ENCODE assay signal across 2 cellular contexts in the genomic region with DNA sequence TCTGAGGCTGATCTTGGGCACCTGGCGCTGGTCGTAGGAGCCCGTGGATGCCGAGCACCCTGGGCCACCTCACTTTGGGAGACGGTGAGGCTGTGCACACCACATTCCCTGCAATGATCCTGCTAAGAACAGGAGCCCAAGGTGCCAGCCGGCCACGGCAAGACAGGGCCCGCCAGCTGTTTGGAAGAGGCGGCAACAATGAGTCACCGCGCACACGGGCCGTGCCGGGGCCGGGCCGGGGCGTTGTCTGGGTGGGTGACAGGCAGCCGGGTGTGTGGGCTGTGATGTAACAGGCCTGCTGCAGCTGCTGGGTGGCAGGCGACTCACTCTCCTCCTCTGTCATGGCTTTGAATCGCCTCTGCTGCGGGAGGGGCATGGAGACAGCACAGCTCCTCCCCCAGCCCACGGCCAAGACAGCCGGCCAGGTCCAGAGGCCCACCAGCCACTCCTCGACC.
A peak's percentile ranks its signal among the peaks of the same experiment; 100 is the strongest.
TF ChIP-seq lines count a peak whose summit lies in the region.

No MANE protein-coding gene starts in this region.

TF ChIP-seq in K562, 482 proteins besides CTCF, POLR2A, EP300 and RAD21 (continued from another document and continues in another):
- TF ChIP-seq, protein P1, sequence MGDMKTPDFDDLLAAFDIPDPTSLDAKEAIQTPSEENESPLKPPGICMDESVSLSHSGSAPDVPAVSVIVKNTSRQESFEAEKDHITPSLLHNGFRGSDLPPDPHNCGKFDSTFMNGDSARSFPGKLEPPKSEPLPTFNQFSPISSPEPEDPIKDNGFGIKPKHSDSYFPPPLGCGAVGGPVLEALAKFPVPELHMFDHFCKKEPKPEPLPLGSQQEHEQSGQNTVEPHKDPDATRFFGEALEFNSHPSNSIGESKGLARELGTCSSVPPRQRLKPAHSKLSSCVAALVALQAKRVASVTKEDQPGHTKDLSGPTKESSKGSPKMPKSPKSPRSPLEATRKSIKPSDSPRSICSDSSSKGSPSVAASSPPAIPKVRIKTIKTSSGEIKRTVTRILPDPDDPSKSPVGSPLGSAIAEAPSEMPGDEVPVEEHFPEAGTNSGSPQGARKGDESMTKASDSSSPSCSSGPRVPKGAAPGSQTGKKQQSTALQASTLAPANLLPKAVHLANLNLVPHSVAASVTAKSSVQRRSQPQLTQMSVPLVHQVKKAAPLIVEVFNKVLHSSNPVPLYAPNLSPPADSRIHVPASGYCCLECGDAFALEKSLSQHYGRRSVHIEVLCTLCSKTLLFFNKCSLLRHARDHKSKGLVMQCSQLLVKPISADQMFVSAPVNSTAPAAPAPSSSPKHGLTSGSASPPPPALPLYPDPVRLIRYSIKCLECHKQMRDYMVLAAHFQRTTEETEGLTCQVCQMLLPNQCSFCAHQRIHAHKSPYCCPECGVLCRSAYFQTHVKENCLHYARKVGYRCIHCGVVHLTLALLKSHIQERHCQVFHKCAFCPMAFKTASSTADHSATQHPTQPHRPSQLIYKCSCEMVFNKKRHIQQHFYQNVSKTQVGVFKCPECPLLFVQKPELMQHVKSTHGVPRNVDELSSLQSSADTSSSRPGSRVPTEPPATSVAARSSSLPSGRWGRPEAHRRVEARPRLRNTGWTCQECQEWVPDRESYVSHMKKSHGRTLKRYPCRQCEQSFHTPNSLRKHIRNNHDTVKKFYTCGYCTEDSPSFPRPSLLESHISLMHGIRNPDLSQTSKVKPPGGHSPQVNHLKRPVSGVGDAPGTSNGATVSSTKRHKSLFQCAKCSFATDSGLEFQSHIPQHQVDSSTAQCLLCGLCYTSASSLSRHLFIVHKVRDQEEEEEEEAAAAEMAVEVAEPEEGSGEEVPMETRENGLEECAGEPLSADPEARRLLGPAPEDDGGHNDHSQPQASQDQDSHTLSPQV (IDR thresholded peaks at IDR 0.05) = no peak
- TF ChIP-seq NFIC (IDR thresholded peaks at IDR 0.05) (peak; percentile 20; the same call in 1 of the 2 replicates), ZFP1 (CRISPR knock-in tag; IDR thresholded peaks at IDR 0.05) (no peak), KLF16 (IDR thresholded peaks at IDR 0.05) (peak; percentile 31; the same call in 1 of the 2 replicates), SRSF3 (IDR thresholded peaks at IDR 0.05; ENCODE audit: insufficient read depth, low read length) (no peak), JUND (IDR thresholded peaks at IDR 0.05; ENCODE audit: borderline replicate concordance, low read depth, low read length) (peak; percentile 93), JUND (tag; IDR thresholded peaks at IDR 0.05; ENCODE audit: borderline replicate concordance, low read depth, low read length) (peak; percentile 77; the same call in 2 of the 3 replicates), RUNX1 (IDR thresholded peaks at IDR 0.05; ENCODE audit: low read depth) (no peak), THRAP3 (IDR thresholded peaks at IDR 0.05; ENCODE audit: borderline replicate concordance) (no peak), SREBF2 (CRISPR knock-in tag; IDR thresholded peaks at IDR 0.05) (no peak)
- TF ChIP-seq, protein P2, sequence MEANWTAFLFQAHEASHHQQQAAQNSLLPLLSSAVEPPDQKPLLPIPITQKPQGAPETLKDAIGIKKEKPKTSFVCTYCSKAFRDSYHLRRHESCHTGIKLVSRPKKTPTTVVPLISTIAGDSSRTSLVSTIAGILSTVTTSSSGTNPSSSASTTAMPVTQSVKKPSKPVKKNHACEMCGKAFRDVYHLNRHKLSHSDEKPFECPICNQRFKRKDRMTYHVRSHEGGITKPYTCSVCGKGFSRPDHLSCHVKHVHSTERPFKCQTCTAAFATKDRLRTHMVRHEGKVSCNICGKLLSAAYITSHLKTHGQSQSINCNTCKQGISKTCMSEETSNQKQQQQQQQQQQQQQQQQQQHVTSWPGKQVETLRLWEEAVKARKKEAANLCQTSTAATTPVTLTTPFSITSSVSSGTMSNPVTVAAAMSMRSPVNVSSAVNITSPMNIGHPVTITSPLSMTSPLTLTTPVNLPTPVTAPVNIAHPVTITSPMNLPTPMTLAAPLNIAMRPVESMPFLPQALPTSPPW (CRISPR knock-in tag; IDR thresholded peaks at IDR 0.05) = peak; percentile 60
- TF ChIP-seq, protein P3, sequence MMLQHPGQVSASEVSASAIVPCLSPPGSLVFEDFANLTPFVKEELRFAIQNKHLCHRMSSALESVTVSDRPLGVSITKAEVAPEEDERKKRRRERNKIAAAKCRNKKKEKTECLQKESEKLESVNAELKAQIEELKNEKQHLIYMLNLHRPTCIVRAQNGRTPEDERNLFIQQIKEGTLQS (IDR thresholded peaks at IDR 0.05) = peak; percentile 96
- TF ChIP-seq, protein P3 (CRISPR knock-in tag; conservative IDR thresholded peaks at IDR 0.05) = peak; percentile 84
- TF ChIP-seq, protein P4, sequence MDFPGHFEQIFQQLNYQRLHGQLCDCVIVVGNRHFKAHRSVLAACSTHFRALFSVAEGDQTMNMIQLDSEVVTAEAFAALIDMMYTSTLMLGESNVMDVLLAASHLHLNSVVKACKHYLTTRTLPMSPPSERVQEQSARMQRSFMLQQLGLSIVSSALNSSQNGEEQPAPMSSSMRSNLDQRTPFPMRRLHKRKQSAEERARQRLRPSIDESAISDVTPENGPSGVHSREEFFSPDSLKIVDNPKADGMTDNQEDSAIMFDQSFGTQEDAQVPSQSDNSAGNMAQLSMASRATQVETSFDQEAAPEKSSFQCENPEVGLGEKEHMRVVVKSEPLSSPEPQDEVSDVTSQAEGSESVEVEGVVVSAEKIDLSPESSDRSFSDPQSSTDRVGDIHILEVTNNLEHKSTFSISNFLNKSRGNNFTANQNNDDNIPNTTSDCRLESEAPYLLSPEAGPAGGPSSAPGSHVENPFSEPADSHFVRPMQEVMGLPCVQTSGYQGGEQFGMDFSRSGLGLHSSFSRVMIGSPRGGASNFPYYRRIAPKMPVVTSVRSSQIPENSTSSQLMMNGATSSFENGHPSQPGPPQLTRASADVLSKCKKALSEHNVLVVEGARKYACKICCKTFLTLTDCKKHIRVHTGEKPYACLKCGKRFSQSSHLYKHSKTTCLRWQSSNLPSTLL (IDR thresholded peaks at IDR 0.05) = no peak

TF ChIP-seq in HepG2, 621 proteins besides CTCF, POLR2A, EP300 and RAD21 (continued from another document and continues in another):
- TF ChIP-seq, protein P5, sequence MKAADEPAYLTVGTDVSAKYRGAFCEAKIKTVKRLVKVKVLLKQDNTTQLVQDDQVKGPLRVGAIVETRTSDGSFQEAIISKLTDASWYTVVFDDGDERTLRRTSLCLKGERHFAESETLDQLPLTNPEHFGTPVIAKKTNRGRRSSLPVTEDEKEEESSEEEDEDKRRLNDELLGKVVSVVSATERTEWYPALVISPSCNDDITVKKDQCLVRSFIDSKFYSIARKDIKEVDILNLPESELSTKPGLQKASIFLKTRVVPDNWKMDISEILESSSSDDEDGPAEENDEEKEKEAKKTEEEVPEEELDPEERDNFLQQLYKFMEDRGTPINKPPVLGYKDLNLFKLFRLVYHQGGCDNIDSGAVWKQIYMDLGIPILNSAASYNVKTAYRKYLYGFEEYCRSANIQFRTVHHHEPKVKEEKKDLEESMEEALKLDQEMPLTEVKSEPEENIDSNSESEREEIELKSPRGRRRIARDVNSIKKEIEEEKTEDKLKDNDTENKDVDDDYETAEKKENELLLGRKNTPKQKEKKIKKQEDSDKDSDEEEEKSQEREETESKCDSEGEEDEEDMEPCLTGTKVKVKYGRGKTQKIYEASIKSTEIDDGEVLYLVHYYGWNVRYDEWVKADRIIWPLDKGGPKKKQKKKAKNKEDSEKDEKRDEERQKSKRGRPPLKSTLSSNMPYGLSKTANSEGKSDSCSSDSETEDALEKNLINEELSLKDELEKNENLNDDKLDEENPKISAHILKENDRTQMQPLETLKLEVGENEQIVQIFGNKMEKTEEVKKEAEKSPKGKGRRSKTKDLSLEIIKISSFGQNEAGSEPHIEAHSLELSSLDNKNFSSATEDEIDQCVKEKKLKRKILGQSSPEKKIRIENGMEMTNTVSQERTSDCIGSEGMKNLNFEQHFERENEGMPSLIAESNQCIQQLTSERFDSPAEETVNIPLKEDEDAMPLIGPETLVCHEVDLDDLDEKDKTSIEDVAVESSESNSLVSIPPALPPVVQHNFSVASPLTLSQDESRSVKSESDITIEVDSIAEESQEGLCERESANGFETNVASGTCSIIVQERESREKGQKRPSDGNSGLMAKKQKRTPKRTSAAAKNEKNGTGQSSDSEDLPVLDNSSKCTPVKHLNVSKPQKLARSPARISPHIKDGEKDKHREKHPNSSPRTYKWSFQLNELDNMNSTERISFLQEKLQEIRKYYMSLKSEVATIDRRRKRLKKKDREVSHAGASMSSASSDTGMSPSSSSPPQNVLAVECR (CRISPR knock-in tag; IDR thresholded peaks at IDR 0.05; ENCODE audit: borderline replicate concordance) = 0 out of 2 replicates have a peak, but pooled peaks have one; percentile 15
- TF ChIP-seq, protein P6, sequence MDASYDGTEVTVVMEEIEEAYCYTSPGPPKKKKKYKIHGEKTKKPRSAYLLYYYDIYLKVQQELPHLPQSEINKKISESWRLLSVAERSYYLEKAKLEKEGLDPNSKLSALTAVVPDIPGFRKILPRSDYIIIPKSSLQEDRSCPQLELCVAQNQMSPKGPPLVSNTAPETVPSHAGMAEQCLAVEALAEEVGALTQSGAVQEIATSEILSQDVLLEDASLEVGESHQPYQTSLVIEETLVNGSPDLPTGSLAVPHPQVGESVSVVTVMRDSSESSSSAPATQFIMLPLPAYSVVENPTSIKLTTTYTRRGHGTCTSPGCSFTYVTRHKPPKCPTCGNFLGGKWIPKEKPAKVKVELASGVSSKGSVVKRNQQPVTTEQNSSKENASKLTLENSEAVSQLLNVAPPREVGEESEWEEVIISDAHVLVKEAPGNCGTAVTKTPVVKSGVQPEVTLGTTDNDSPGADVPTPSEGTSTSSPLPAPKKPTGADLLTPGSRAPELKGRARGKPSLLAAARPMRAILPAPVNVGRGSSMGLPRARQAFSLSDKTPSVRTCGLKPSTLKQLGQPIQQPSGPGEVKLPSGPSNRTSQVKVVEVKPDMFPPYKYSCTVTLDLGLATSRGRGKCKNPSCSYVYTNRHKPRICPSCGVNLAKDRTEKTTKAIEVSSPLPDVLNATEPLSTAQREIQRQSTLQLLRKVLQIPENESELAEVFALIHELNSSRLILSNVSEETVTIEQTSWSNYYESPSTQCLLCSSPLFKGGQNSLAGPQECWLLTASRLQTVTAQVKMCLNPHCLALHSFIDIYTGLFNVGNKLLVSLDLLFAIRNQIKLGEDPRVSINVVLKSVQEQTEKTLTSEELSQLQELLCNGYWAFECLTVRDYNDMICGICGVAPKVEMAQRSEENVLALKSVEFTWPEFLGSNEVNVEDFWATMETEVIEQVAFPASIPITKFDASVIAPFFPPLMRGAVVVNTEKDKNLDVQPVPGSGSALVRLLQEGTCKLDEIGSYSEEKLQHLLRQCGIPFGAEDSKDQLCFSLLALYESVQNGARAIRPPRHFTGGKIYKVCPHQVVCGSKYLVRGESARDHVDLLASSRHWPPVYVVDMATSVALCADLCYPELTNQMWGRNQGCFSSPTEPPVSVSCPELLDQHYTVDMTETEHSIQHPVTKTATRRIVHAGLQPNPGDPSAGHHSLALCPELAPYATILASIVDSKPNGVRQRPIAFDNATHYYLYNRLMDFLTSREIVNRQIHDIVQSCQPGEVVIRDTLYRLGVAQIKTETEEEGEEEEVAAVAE (CRISPR knock-in tag; IDR thresholded peaks at IDR 0.05; ENCODE audit: borderline replicate concordance) = no peak
- TF ChIP-seq, protein P7, sequence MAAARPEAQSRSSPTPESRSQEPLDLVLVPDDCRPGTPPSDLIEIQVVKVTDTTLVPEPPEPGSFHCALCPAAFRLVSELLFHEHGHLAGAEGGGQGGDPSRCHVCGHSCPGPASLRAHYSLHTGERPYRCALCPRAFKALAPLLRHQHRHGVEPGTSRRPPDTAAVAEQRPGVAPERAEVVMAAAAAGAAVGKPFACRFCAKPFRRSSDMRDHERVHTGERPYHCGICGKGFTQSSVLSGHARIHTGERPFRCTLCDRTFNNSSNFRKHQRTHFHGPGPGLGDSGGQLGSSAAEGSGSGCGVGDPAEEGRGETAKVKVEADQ (CRISPR knock-in tag; IDR thresholded peaks at IDR 0.05; ENCODE audit: borderline replicate concordance) = no peak
- TF ChIP-seq FOSL2 (CRISPR knock-in tag; IDR thresholded peaks at IDR 0.05) (peak; percentile 97), HDAC1 (CRISPR knock-in tag; IDR thresholded peaks at IDR 0.05) (peak; percentile 53; the same call in 1 of the 2 replicates), ELF1 (CRISPR knock-in tag; IDR thresholded peaks at IDR 0.05) (no peak), ONECUT2 (CRISPR knock-in tag; IDR thresholded peaks at IDR 0.05) (no peak), ZNF768 (CRISPR knock-in tag; IDR thresholded peaks at IDR 0.05) (peak; percentile 39; the same call in 1 of the 2 replicates), HMG20A (CRISPR knock-in tag; IDR thresholded peaks at IDR 0.05; ENCODE audit: borderline replicate concordance) (peak; percentile 30; the same call in 1 of the 2 replicates), LCORL (IDR thresholded peaks at IDR 0.05) (no peak), LCORL (CRISPR knock-in tag; IDR thresholded peaks at IDR 0.05) (0 out of 2 replicates have a peak, but pooled peaks have one; percentile 21), NFKB2 (CRISPR knock-in tag; IDR thresholded peaks at IDR 0.05; ENCODE audit: borderline replicate concordance) (no peak), HNF4G (IDR thresholded peaks at IDR 0.05; ENCODE audit: borderline replicate concordance, low read depth, low read length) (no peak), HNF4G (CRISPR knock-in tag; IDR thresholded peaks at IDR 0.05; ENCODE audit: borderline replicate concordance, low read depth) (no peak), SAFB2 (CRISPR knock-in tag; IDR thresholded peaks at IDR 0.05; ENCODE audit: borderline replicate concordance, low read depth) (no peak), MTF2 (CRISPR knock-in tag; IDR thresholded peaks at IDR 0.05; ENCODE audit: borderline replicate concordance) (peak; percentile 48; the same call in 1 of the 2 replicates)
